Comparison of ENCODE assay signal across 8 cellular contexts in the genomic region with DNA sequence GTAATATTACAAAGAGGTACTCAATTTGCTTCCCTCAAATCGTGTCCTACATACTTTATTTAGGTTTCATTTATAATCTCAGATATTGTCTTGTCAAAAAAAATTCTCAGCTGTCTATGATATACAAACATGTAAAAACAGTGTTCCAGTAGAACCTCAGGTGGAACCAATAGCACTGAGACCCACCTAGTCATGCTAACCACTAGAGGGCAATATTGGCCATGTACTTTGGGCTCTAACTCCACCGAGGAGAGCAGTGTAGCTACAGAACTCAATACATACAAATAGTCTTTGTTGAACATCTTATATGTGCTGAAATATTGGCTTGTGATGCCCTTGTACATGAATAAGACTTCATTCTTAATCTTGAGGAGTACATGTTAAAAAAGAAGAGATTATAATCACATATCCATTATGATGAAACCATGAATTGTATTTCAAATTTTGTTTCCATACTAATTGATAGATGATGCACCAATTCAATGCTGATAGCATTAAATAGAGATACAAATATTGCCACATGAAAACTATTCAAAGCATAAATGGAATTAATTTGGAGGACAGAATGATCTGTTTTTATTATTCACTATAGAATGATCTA.
A peak's percentile ranks its signal among the peaks of the same experiment; 100 is the strongest.
DNase-seq lines count a peak whose midpoint lies in the region; ATAC-seq and TF ChIP-seq lines count a peak whose summit lies in the region.

No MANE protein-coding gene starts in this region.

- TF ChIP-seq POLR2A in upper lobe of left lung (IDR thresholded peaks at IDR 0.05), result no peak

- peak; percentile 75 for TF ChIP-seq CTCF in AG09319 (IDR thresholded peaks at IDR 0.05; ENCODE audit: low read depth, low read length)
- peak in 5 of 6 experiments; percentile 49 to 54 (median 52) for TF ChIP-seq CTCF in upper lobe of left lung (IDR thresholded peaks at IDR 0.05)

- no peak overlapping the region for H3K4me3 ChIP-seq in upper lobe of left lung

- no peak overlapping the region for H3K27ac ChIP-seq in upper lobe of left lung

- no peaks in the 10 kb centered on the region for H3K36me3 ChIP-seq in upper lobe of left lung

- no peaks in the 10 kb centered on the region for H3K4me1 ChIP-seq in upper lobe of left lung

- H3K9me3 ChIP-seq in upper lobe of left lung, result no peaks in the 10 kb centered on the region

- WGBS in upper lobe of left lung, 2 donors, result 4 to 5% methylated on average over 2 of the region's 2 CpGs

- no peaks in the 10 kb centered on the region for H3K27me3 ChIP-seq in upper lobe of left lung

- no peak for TF ChIP-seq EP300 in upper lobe of left lung (IDR thresholded peaks at IDR 0.05)

- peak; percentile 86 for ATAC-seq in GM18517 (IDR thresholded peaks at IDR 0.05; ENCODE audit: unreplicated experiment)
- ATAC-seq in HG03097 (IDR thresholded peaks at IDR 0.05; ENCODE audit: low FRiP score, unreplicated experiment), result peak; percentile 86
- ATAC-seq in upper lobe of left lung (ENCODE audit: low FRiP score in 2 of 2), result peak in 1 of 2 donors; percentile 79

- DNase-seq in AG09319 (ENCODE audit: extremely low read depth, low read depth) (peak; percentile 10), NCI-H2196 (lab: John Stamatoyannopoulos, UW; ENCODE audit: unreplicated experiment) (peak; percentile 68), astrocyte of the hippocampus (ENCODE audit: low read depth, low spot score) (peak; percentile 63), islet precursor cell (peak; percentile 63), upper lobe of left lung (no peak)
- no peak for DNase-seq in activated CD8-positive, alpha-beta memory T cell treated with anti-CD3 and anti-CD28 coated beads, Interleukin-2, amount 50 U/mL, for 4 hours

Comparison
In these comparisons a context has a peak if more than half of its experiments do, and no peak if none do; other contexts are left out.
1. DNase-seq: peak in AG09319 (single experiment), NCI-H2196 (single experiment), astrocyte of the hippocampus (single experiment) and islet precursor cell (single experiment); none in upper lobe of left lung (0 of 2) and activated CD8-positive, alpha-beta memory T cell treated with anti-CD3 and anti-CD28 coated beads, Interleukin-2, amount 50 U/mL, for 4 hours (single experiment).